In genomic region chr19:48997972-48998371, GRCh38 we compare ENCODE assay signal across 9 cellular contexts. TPM values are rescaled to one million over a fixed set of nuclear protein-coding genes. Genes with fewer than 3 reads are reported as not detected.
DNase-seq lines count a peak whose midpoint lies in the region; ATAC-seq, FAIRE-seq and TF ChIP-seq lines count a peak whose summit lies in the region.
"Had no signal": no experiment of that assay in that cellular context is flagged by ENCODE, and none has a peak within 500 bp of the region (broad histone marks: within the 10 kb centered on the region; RNA-seq: fewer than 3 reads in every experiment).

No MANE protein-coding gene starts in this region.

- no peaks in the 10 kb centered on the region for H3K9me1 ChIP-seq in K562 (ENCODE audit: control insufficient read depth, insufficient read depth, low read length)

- 62% methylated on average over 5 of the region's 5 CpGs for WGBS in K562 (ENCODE audit: insufficient coverage, low coverage, missing lambda C conversion rate)

- no peak overlapping the region for H3K9ac ChIP-seq in K562 (ENCODE audit: insufficient read depth in 1 of 2, low read depth in 2 of 2, low read length in 2 of 2)
- H3K9ac ChIP-seq in neural progenitor cell: no peak overlapping the region

- DNase-seq in CD1c-positive myeloid dendritic cell (ENCODE audit: extremely low spot score): peak; percentile 56
- DNase-seq in HCEC 1CT: peak; percentile 60
- DNase-seq in SHP77 (lab: John Stamatoyannopoulos, UW): peak; percentile 70 to 79
- DNase-seq in K562 (ENCODE audit: extremely low read depth in 1 of 4, low spot score in 3 of 4): peak; percentile 61 to 84 (median 70)
- DNase-seq in neural progenitor cell (ENCODE audit: low spot score): peak; percentile 88
- no peak for DNase-seq in middle frontal gyrus (ENCODE audit: extremely low spot score, low spot score)

- no TSS peak for BruUV-seq in K562 (replicated peaks; lab: Mats Ljungman, UMichigan)

- no peak overlapping the region for H2AFZ ChIP-seq in K562 (ENCODE audit: low read depth, low read length)
- no peak overlapping the region for H2AFZ ChIP-seq in neural progenitor cell (replicated peaks)

- H3K36me3 ChIP-seq in K562 (ENCODE audit: control insufficient read depth, insufficient read depth, low read length) (peaks cover 58% of the 10 kb centered on the region), neural progenitor cell (no peaks in the 10 kb centered on the region)

- H3K9me3 ChIP-seq in K562 (replicated peaks; ENCODE audit: control insufficient read depth, insufficient read depth, low read depth, low read length) (no peaks in the 10 kb centered on the region), neural progenitor cell (ENCODE audit: low read depth) (no peaks in the 10 kb centered on the region)

- no peak overlapping the region for H3K27ac ChIP-seq in K562 (ENCODE audit: extremely low read depth, low read depth, low read length)
- no peak overlapping the region for H3K27ac ChIP-seq in neural progenitor cell

- H3K9me3 Mint-ChIP-seq in neural progenitor cell: no peaks in the 10 kb centered on the region
- H3K9me3 Mint-ChIP-seq: IgD-negative memory B cell had no signal

- intact Hi-C loops in K562 (cut with micrococcal nuclease): loop anchor here (2.0 to 10.0 kb wide), 3 partner anchors 77 to 227 kb away; partner anchors contain the start of genes HRC and TRPM4

- H3K27me3 ChIP-seq in K562 (ENCODE audit: control insufficient read depth in 2 of 2, insufficient read depth in 2 of 2, low read length in 2 of 2): no peaks in the 10 kb centered on the region
- no peaks in the 10 kb centered on the region for H3K27me3 ChIP-seq in neural progenitor cell

- CTCF ChIA-PET in K562 (lab: Yijun Ruan, JAX; ENCODE audit: low intra/inter-chr PET ratio): no interaction called here

- H3K4me1 ChIP-seq in K562 (replicated peaks in 1 of 2; ENCODE audit: control insufficient read depth in 2 of 2, insufficient read depth in 2 of 2, low read length in 2 of 2) (peaks cover 0 to 10% of the 10 kb centered on the region in 2 experiments; a peak in 4 of 5 replicates), neural progenitor cell (peaks cover 11% of the 10 kb centered on the region)

- POLR2A ChIA-PET in K562 (lab: Yijun Ruan, JAX): interaction anchor here (0.5 to 1.2 kb wide), 6 partner anchors 9 to 212 kb away, joined by 3 to 5 read pairs (median 3); no protein-coding TSS in a partner anchor

- no peak overlapping the region for H3K4me2 ChIP-seq in K562 (ENCODE audit: insufficient read depth, low read length)
- no peak overlapping the region for H3K4me2 ChIP-seq in neural progenitor cell

- TF ChIP-seq POLR2A in K562 (conservative IDR thresholded peaks at IDR 0.05): 0 out of 2 replicates have a peak, but pooled peaks have one; percentile 11

- peak; percentile 74 for FAIRE-seq in K562 (lab: Jason Lieb, UNC)

- 0 out of 2 replicates have a peak, but pooled peaks cover 5% of the 10 kb centered on the region for H4K20me1 ChIP-seq in K562 (replicated peaks; ENCODE audit: control insufficient read depth, insufficient read depth, low read length)
- H4K20me1 ChIP-seq in neural progenitor cell (ENCODE audit: low read depth): peaks cover 23% of the 10 kb centered on the region

- TF ChIP-seq RAD21 in K562 (CRISPR knock-in tag; conservative IDR thresholded peaks at IDR 0.05 in 1 of 2, IDR thresholded peaks at IDR 0.05 in 1 of 2): peak in 1 of 2 experiments; percentile 50; a peak in 1 of 4 replicates

- TF ChIP-seq EP300 in K562 (IDR thresholded peaks at IDR 0.05; ENCODE audit: low read length): no peak

- no peaks in the 10 kb centered on the region for H3K36me3 Mint-ChIP-seq in neural progenitor cell

- peaks cover 16% of the 10 kb centered on the region for H3F3A ChIP-seq in neural progenitor cell (ENCODE audit: low read depth)

- no peak overlapping the region for H3K4me3 Mint-ChIP-seq in neural progenitor cell

- peaks cover 25% of the 10 kb centered on the region for H3K4me1 Mint-ChIP-seq in neural progenitor cell

- peaks cover 63% of the 10 kb centered on the region for H3K79me2 ChIP-seq in K562 (ENCODE audit: control insufficient read depth, insufficient read depth, low read length)
- H3K79me2 ChIP-seq in neural progenitor cell (ENCODE audit: low read depth): peaks cover 56% of the 10 kb centered on the region

- H3K4me3 ChIP-seq in K562: no peak overlapping the region
- H3K4me3 ChIP-seq in neural progenitor cell: no peak overlapping the region

- in situ Hi-C loops in K562 (cut with MboI): no loop called here

- H3K27ac Mint-ChIP-seq in neural progenitor cell: no peak overlapping the region

- peaks cover 4% of the 10 kb centered on the region for H3K27me3 Mint-ChIP-seq in neural progenitor cell (ENCODE audit: insufficient read depth, low read depth)
- H3K27me3 Mint-ChIP-seq: IgD-negative memory B cell had no signal

- ATAC-seq in K562 (peak; percentile 53), GM21367 (IDR thresholded peaks at IDR 0.05; ENCODE audit: unreplicated experiment) (no peak), HG02885 (IDR thresholded peaks at IDR 0.05; ENCODE audit: poor library complexity, unreplicated experiment) (no peak)

- TF ChIP-seq CTCF in K562 (IDR thresholded peaks at IDR 0.05 in 2 of 3, conservative IDR thresholded peaks at IDR 0.05 in 1 of 3; ENCODE audit: insufficient read depth in 2 of 3, low read depth in 1 of 3, low read length in 3 of 3) (peak; percentile 64 to 79 (median 74)), neural progenitor cell (IDR thresholded peaks at IDR 0.05) (peak; percentile 63)

RNA-seq across cellular contexts. Expression of gene RUVBL2, which starts 4.3 kb away (rescaled TPM):
- total RNA-seq in K562 (2011; cell fraction: chromatin; rRNA removed; ENCODE audit: low replicate concordance): 106 and 309 TPM in 2 replicates
- total RNA-seq in K562 (2011; cell fraction: nucleolus; rRNA removed): 270 and 321 TPM in 2 replicates
- 174 and 179 TPM in 2 replicates for total RNA-seq in K562 (2011; cell fraction: nucleoplasm; rRNA removed)
- total RNA-seq in K562 (2014; rRNA removed): 453 and 558 TPM in 2 replicates
- 56.6 and 95.4 TPM in 2 replicates for total RNA-seq in K562 (2014; rRNA removed; fragmentation: Illumina TruSeq; extraction: Trizol)
- 282 and 294 TPM in 2 replicates for total RNA-seq in K562 (2015; rRNA removed; fragmentation: Illumina TruSeq; extraction: Trizol)
- total RNA-seq in K562 (2021): 335 and 343 TPM in 2 replicates
- 237 and 273 TPM in 2 replicates for polyA plus RNA-seq in K562 (2011; rRNA removed)
- polyA plus RNA-seq in K562 (2011; cell fraction: cytosol; rRNA removed): 435 and 727 TPM in 2 replicates
- polyA plus RNA-seq in K562 (2011; cell fraction: nucleus; rRNA removed): 267 and 312 TPM in 2 replicates
- 308 and 401 TPM in 2 replicates for polyA plus RNA-seq in K562 (2012)
- 165 and 339 TPM in 2 replicates for polyA plus RNA-seq in K562 (2014; fragmentation: Illumina TruSeq; extraction: Trizol)
- 10 to 100 TPM; 71.4 to 95.3 TPM for polyA plus RNA-seq in K562 (2014; fragmentation: Nextera tagmentation; extraction: Ambion mirVana)
- polyA plus RNA-seq in K562 (2014; rRNA removed): 310 and 330 TPM in 2 replicates
- polyA minus RNA-seq in K562 (2011; rRNA and poly(A)+ RNA removed): 168 and 344 TPM in 2 replicates
- 335 and 352 TPM in 2 replicates for polyA minus RNA-seq in K562 (2011; cell fraction: cytosol; rRNA and poly(A)+ RNA removed)
- polyA minus RNA-seq in K562 (2011; cell fraction: nucleus; rRNA and poly(A)+ RNA removed): 89.8 and 126 TPM in 2 replicates
- total RNA-seq in neural progenitor cell (ENCODE audit: low replicate concordance): 67.0 and 157 TPM in 2 replicates

RNA-seq across cellular contexts. Expression of gene GYS1, which starts 4.9 kb away (rescaled TPM):
- 36.8 and 78.5 TPM in 2 replicates for total RNA-seq in K562 (2011; cell fraction: chromatin; rRNA removed; ENCODE audit: low replicate concordance)
- 40.7 and 40.9 TPM in 2 replicates for total RNA-seq in K562 (2011; cell fraction: nucleolus; rRNA removed)
- total RNA-seq in K562 (2011; cell fraction: nucleoplasm; rRNA removed): 28.8 and 32.4 TPM in 2 replicates
- total RNA-seq in K562 (2014; rRNA removed) (12.9 and 20.5 TPM in 2 replicates), K562 (2014; rRNA removed; fragmentation: Illumina TruSeq; extraction: Trizol) (8.8 and 11.3 TPM in 2 replicates), K562 (2015; rRNA removed; fragmentation: Illumina TruSeq; extraction: Trizol) (15.2 and 18.4 TPM in 2 replicates), K562 (2021) (26.1 and 28.1 TPM in 2 replicates), neural progenitor cell (ENCODE audit: low replicate concordance) (17.7 and 38.7 TPM in 2 replicates)
- polyA plus RNA-seq in K562 (2011; rRNA removed) (26.0 and 26.7 TPM in 2 replicates), K562 (2014; fragmentation: Illumina TruSeq; extraction: Trizol) (31.1 and 32.2 TPM in 2 replicates), K562 (2014; fragmentation: Nextera tagmentation; extraction: Ambion mirVana) (1 to 10 TPM; 1.9 to 2.2 TPM), K562 (2014; rRNA removed) (18.0 and 24.3 TPM in 2 replicates)
- polyA plus RNA-seq in K562 (2011; cell fraction: cytosol; rRNA removed): 26.7 and 37.5 TPM in 2 replicates
- polyA plus RNA-seq in K562 (2011; cell fraction: nucleus; rRNA removed): 26.4 and 41.7 TPM in 2 replicates
- polyA plus RNA-seq in K562 (2012): 20.3 and 23.1 TPM in 2 replicates
- polyA minus RNA-seq in K562 (2011; rRNA and poly(A)+ RNA removed): 15.7 and 26.2 TPM in 2 replicates
- 20.6 and 25.9 TPM in 2 replicates for polyA minus RNA-seq in K562 (2011; cell fraction: cytosol; rRNA and poly(A)+ RNA removed)
- polyA minus RNA-seq in K562 (2011; cell fraction: nucleus; rRNA and poly(A)+ RNA removed): 13.2 and 13.8 TPM in 2 replicates

RNA-seq across cellular contexts. Expression of gene LHB, which starts 18.9 kb away (rescaled TPM):
- not detected in 2 replicates for total RNA-seq in K562 (2011; cell fraction: chromatin; rRNA removed; ENCODE audit: low replicate concordance)
- not detected in 2 replicates for total RNA-seq in K562 (2011; cell fraction: nucleolus; rRNA removed)
- total RNA-seq in K562 (2011; cell fraction: nucleoplasm; rRNA removed): not detected in 2 replicates
- 0.54 TPM in 1 of 2 replicates, not detected in the other for total RNA-seq in K562 (2014; rRNA removed)
- total RNA-seq in K562 (2014; rRNA removed; fragmentation: Illumina TruSeq; extraction: Trizol): not detected in 2 replicates
- not detected in 2 replicates for total RNA-seq in K562 (2015; rRNA removed; fragmentation: Illumina TruSeq; extraction: Trizol)
- total RNA-seq in K562 (2021): not detected in 2 replicates
- polyA plus RNA-seq in K562 (2011; rRNA removed): not detected in 2 replicates
- polyA plus RNA-seq in K562 (2011; cell fraction: cytosol; rRNA removed): not detected in 2 replicates
- polyA plus RNA-seq in K562 (2011; cell fraction: nucleus; rRNA removed): 0.80 and 1.7 TPM in 2 replicates
- 1.1 TPM in 2 replicates for polyA plus RNA-seq in K562 (2012)
- not detected in 2 replicates for polyA plus RNA-seq in K562 (2014; fragmentation: Illumina TruSeq; extraction: Trizol)
- not detected for polyA plus RNA-seq in K562 (2014; fragmentation: Nextera tagmentation; extraction: Ambion mirVana)
- polyA plus RNA-seq in K562 (2014; rRNA removed): not detected in 2 replicates
- polyA minus RNA-seq in K562 (2011; rRNA and poly(A)+ RNA removed): not detected in 2 replicates
- polyA minus RNA-seq in K562 (2011; cell fraction: cytosol; rRNA and poly(A)+ RNA removed): not detected in 2 replicates
- not detected in 2 replicates for polyA minus RNA-seq in K562 (2011; cell fraction: nucleus; rRNA and poly(A)+ RNA removed)
- not detected in 2 replicates for total RNA-seq in neural progenitor cell (ENCODE audit: low replicate concordance)

RNA-seq across cellular contexts. Expression of gene CGB3, which starts 26.2 kb away (rescaled TPM):
- not detected in 2 replicates for total RNA-seq in K562 (2011; cell fraction: chromatin; rRNA removed; ENCODE audit: low replicate concordance)
- not detected in 2 replicates for total RNA-seq in K562 (2011; cell fraction: nucleolus; rRNA removed)
- not detected in 2 replicates for total RNA-seq in K562 (2011; cell fraction: nucleoplasm; rRNA removed)
- not detected in 2 replicates for total RNA-seq in K562 (2014; rRNA removed)
- not detected in 2 replicates for total RNA-seq in K562 (2014; rRNA removed; fragmentation: Illumina TruSeq; extraction: Trizol)
- total RNA-seq in K562 (2015; rRNA removed; fragmentation: Illumina TruSeq; extraction: Trizol): not detected in 2 replicates
- not detected in 2 replicates for total RNA-seq in K562 (2021)
- not detected in 2 replicates for polyA plus RNA-seq in K562 (2011; rRNA removed)
- polyA plus RNA-seq in K562 (2011; cell fraction: cytosol; rRNA removed): not detected in 2 replicates
- polyA plus RNA-seq in K562 (2011; cell fraction: nucleus; rRNA removed): not detected in 2 replicates
- polyA plus RNA-seq in K562 (2012): not detected in 2 replicates
- not detected in 2 replicates for polyA plus RNA-seq in K562 (2014; fragmentation: Illumina TruSeq; extraction: Trizol)
- polyA plus RNA-seq in K562 (2014; fragmentation: Nextera tagmentation; extraction: Ambion mirVana): not detected
- polyA plus RNA-seq in K562 (2014; rRNA removed): not detected in 2 replicates
- not detected in 2 replicates for polyA minus RNA-seq in K562 (2011; rRNA and poly(A)+ RNA removed)
- polyA minus RNA-seq in K562 (2011; cell fraction: cytosol; rRNA and poly(A)+ RNA removed): not detected in 2 replicates
- not detected in 2 replicates for polyA minus RNA-seq in K562 (2011; cell fraction: nucleus; rRNA and poly(A)+ RNA removed)
- total RNA-seq in neural progenitor cell (ENCODE audit: low replicate concordance): not detected in 2 replicates
- polyA plus RNA-seq: IgD-negative memory B cell had no signal

RNA-seq across cellular contexts. Expression of gene FTL, which starts 32.9 kb away (rescaled TPM):
- 116 and 227 TPM in 2 replicates for total RNA-seq in K562 (2011; cell fraction: chromatin; rRNA removed; ENCODE audit: low replicate concordance)
- 251 and 284 TPM in 2 replicates for total RNA-seq in K562 (2011; cell fraction: nucleolus; rRNA removed)
- 546 and 1,281 TPM in 2 replicates for total RNA-seq in K562 (2011; cell fraction: nucleoplasm; rRNA removed)
- 3,611 and 4,100 TPM in 2 replicates for total RNA-seq in K562 (2014; rRNA removed)
- total RNA-seq in K562 (2014; rRNA removed; fragmentation: Illumina TruSeq; extraction: Trizol): 2,821 and 3,420 TPM in 2 replicates
- 4,574 and 5,040 TPM in 2 replicates for total RNA-seq in K562 (2015; rRNA removed; fragmentation: Illumina TruSeq; extraction: Trizol)
- total RNA-seq in K562 (2021): 3,376 and 3,459 TPM in 2 replicates
- polyA plus RNA-seq in K562 (2011; rRNA removed): 1,231 and 2,161 TPM in 2 replicates
- 5,138 and 6,086 TPM in 2 replicates for polyA plus RNA-seq in K562 (2011; cell fraction: cytosol; rRNA removed)
- 1,631 and 1,635 TPM in 2 replicates for polyA plus RNA-seq in K562 (2011; cell fraction: nucleus; rRNA removed)
- polyA plus RNA-seq in K562 (2012): 3,654 and 5,025 TPM in 2 replicates
- polyA plus RNA-seq in K562 (2014; fragmentation: Illumina TruSeq; extraction: Trizol): 6,461 and 6,790 TPM in 2 replicates
- over 10,000 TPM; 17,458 to 27,415 TPM for polyA plus RNA-seq in K562 (2014; fragmentation: Nextera tagmentation; extraction: Ambion mirVana)
- polyA plus RNA-seq in K562 (2014; rRNA removed): 3,965 and 4,994 TPM in 2 replicates
- polyA minus RNA-seq in K562 (2011; rRNA and poly(A)+ RNA removed): 536 and 548 TPM in 2 replicates
- polyA minus RNA-seq in K562 (2011; cell fraction: cytosol; rRNA and poly(A)+ RNA removed): 790 and 999 TPM in 2 replicates
- polyA minus RNA-seq in K562 (2011; cell fraction: nucleus; rRNA and poly(A)+ RNA removed): 171 and 269 TPM in 2 replicates
- 989 and 1,798 TPM in 2 replicates for total RNA-seq in neural progenitor cell (ENCODE audit: low replicate concordance)
